Comparison of ENCODE assay signal across 7 cellular contexts in genomic region chr12:8001473-8001872, GRCh38. TPM values are rescaled to one million over a fixed set of nuclear protein-coding genes. Genes with fewer than 3 reads are reported as not detected.
A peak's percentile ranks its signal among the peaks of the same experiment; 100 is the strongest.
DNase-seq lines count a peak whose midpoint lies in the region; ATAC-seq, FAIRE-seq and TF ChIP-seq lines count a peak whose summit lies in the region.
"Not testable (repeated sequence)": the region's sequence is repeated elsewhere in the genome, so short reads cannot be mapped to it uniquely, and the experiment has no call there.

No MANE protein-coding gene starts in this region.

- CTCF ChIA-PET in activated CD4-positive, alpha-beta memory T cell treated with anti-CD3 and anti-CD28 coated beads for 36 hours (lab: Charles Lee) = not testable (repeated sequence)

- not testable (repeated sequence) for H3K27me3 ChIP-seq in GM23248 (replicated peaks; ENCODE audit: insufficient read depth); bronchial epithelial cell (ENCODE audit: control insufficient read depth, insufficient read depth, low read length)

- DNase-seq in GM23248 = peak; percentile 40
- DNase-seq in RKO (ENCODE audit: low spot score) = peak; percentile 39
- peak; percentile 50 for DNase-seq in activated CD4-positive, alpha-beta memory T cell treated with anti-CD3 and anti-CD28 coated beads for 36 hours
- DNase-seq in activated T-cell treated with anti-CD3 and anti-CD28 coated beads, Interleukin-2, amount 50 U/mL, for 72 hours = peak; percentile 27 to 29
- peak; percentile 38 for DNase-seq in bronchial epithelial cell (ENCODE audit: low read depth)
- DNase-seq in kidney tubule cell (ENCODE audit: low spot score) = peak; percentile 28
- not testable (repeated sequence) for DNase-seq in stimulated activated effector memory CD8-positive, alpha-beta T cell treated with anti-CD3 and anti-CD28 coated beads, Interleukin-12 subunit alpha, Interleukin-12 subunit beta, amount 100 ng/mL, for 72 hours (ENCODE audit: low spot score in 2 of 2)

- FAIRE-seq in bronchial epithelial cell (lab: Jason Lieb, UNC) = not testable (repeated sequence)

- not testable (repeated sequence) for H3K4me1 Mint-ChIP-seq in activated CD4-positive, alpha-beta memory T cell treated with anti-CD3 and anti-CD28 coated beads for 36 hours (ENCODE audit: low read depth)
- peaks cover 15% of the 10 kb centered on the region for H3K4me1 Mint-ChIP-seq in activated T-cell treated with anti-CD3 and anti-CD28 coated beads, Interleukin-2, amount 50 U/mL, for 72 hours (ENCODE audit: low read depth)
- H3K4me1 Mint-ChIP-seq in stimulated activated effector memory CD8-positive, alpha-beta T cell treated with anti-CD3 and anti-CD28 coated beads, Interleukin-12 subunit alpha, Interleukin-12 subunit beta, amount 100 ng/mL, for 72 hours = peaks cover 15% of the 10 kb centered on the region

- not testable (repeated sequence) for H3K4me3 Mint-ChIP-seq in activated CD4-positive, alpha-beta memory T cell treated with anti-CD3 and anti-CD28 coated beads for 36 hours; activated T-cell treated with anti-CD3 and anti-CD28 coated beads, Interleukin-2, amount 50 U/mL, for 72 hours
- peak overlapping the region; percentile 32 for H3K4me3 Mint-ChIP-seq in stimulated activated effector memory CD8-positive, alpha-beta T cell treated with anti-CD3 and anti-CD28 coated beads, Interleukin-12 subunit alpha, Interleukin-12 subunit beta, amount 100 ng/mL, for 72 hours

- not testable (repeated sequence) for H3K9me3 ChIP-seq in GM23248 (ENCODE audit: low read depth)

- H3K4me1 ChIP-seq in GM23248 (ENCODE audit: insufficient read depth) = not testable (repeated sequence)

- not testable (repeated sequence) for H3K27ac ChIP-seq in GM23248

- in situ Hi-C loops in GM23248 (cut with MboI) = not testable (repeated sequence)

- H3K36me3 ChIP-seq in GM23248 (ENCODE audit: low read depth); bronchial epithelial cell (ENCODE audit: control insufficient read depth, insufficient read depth, low read length): not testable (repeated sequence)

- not testable (repeated sequence) for H2AFZ ChIP-seq in GM23248

- H3K79me2 ChIP-seq in GM23248 (ENCODE audit: insufficient read depth) = not testable (repeated sequence)

- H3K27me3 Mint-ChIP-seq in activated CD4-positive, alpha-beta memory T cell treated with anti-CD3 and anti-CD28 coated beads for 36 hours; activated T-cell treated with anti-CD3 and anti-CD28 coated beads, Interleukin-2, amount 50 U/mL, for 72 hours (ENCODE audit: low read depth): not testable (repeated sequence)

- intact Hi-C loops in activated CD4-positive, alpha-beta memory T cell treated with anti-CD3 and anti-CD28 coated beads for 36 hours (cut with micrococcal nuclease) = loop anchor here (2.0 kb wide), 1 partner anchor 25 kb away; no protein-coding TSS in a partner anchor

- not testable (repeated sequence) for H4K20me1 ChIP-seq in GM23248 (ENCODE audit: insufficient read depth)

- not testable (repeated sequence) for TF ChIP-seq CTCF in bronchial epithelial cell (IDR thresholded peaks at IDR 0.05; ENCODE audit: insufficient read depth, low read length, severe bottlenecking)

- not testable (repeated sequence) for H3K9me2 ChIP-seq in GM23248 (ENCODE audit: insufficient read depth)

- not testable (repeated sequence) for H3K9ac ChIP-seq in GM23248

- POLR2A ChIA-PET in activated CD4-positive, alpha-beta memory T cell treated with anti-CD3 and anti-CD28 coated beads for 36 hours (lab: Charles Lee) = not testable (repeated sequence)

- not testable (repeated sequence) for H3K4me2 ChIP-seq in GM23248 (ENCODE audit: unreplicated experiment)

- not testable (repeated sequence) for H3K9me3 Mint-ChIP-seq in activated CD4-positive, alpha-beta memory T cell treated with anti-CD3 and anti-CD28 coated beads for 36 hours; activated T-cell treated with anti-CD3 and anti-CD28 coated beads, Interleukin-2, amount 50 U/mL, for 72 hours; stimulated activated effector memory CD8-positive, alpha-beta T cell treated with anti-CD3 and anti-CD28 coated beads, Interleukin-12 subunit alpha, Interleukin-12 subunit beta, amount 100 ng/mL, for 72 hours

- 53 to 63% methylated on average over 4 of the region's 4 CpGs for WGBS in GM23248 (ENCODE audit: low coverage in 1 of 2, low lambda C conversion rate in 2 of 2, missing lambda C conversion rate in 2 of 2), 2 experiments

- not testable (repeated sequence) for H3K36me3 Mint-ChIP-seq in activated CD4-positive, alpha-beta memory T cell treated with anti-CD3 and anti-CD28 coated beads for 36 hours; activated T-cell treated with anti-CD3 and anti-CD28 coated beads, Interleukin-2, amount 50 U/mL, for 72 hours (ENCODE audit: insufficient read depth in 2 of 2); stimulated activated effector memory CD8-positive, alpha-beta T cell treated with anti-CD3 and anti-CD28 coated beads, Interleukin-12 subunit alpha, Interleukin-12 subunit beta, amount 100 ng/mL, for 72 hours

- peak overlapping the region; percentile 1 for H3K27ac Mint-ChIP-seq in activated CD4-positive, alpha-beta memory T cell treated with anti-CD3 and anti-CD28 coated beads for 36 hours
- peak overlapping the region; percentile 40 for H3K27ac Mint-ChIP-seq in activated T-cell treated with anti-CD3 and anti-CD28 coated beads, Interleukin-2, amount 50 U/mL, for 72 hours
- peak overlapping the region; percentile 70 for H3K27ac Mint-ChIP-seq in stimulated activated effector memory CD8-positive, alpha-beta T cell treated with anti-CD3 and anti-CD28 coated beads, Interleukin-12 subunit alpha, Interleukin-12 subunit beta, amount 100 ng/mL, for 72 hours

- not testable (repeated sequence) for H3F3A ChIP-seq in GM23248 (ENCODE audit: insufficient read depth)

- ATAC-seq in activated T-cell treated with anti-CD3 and anti-CD28 coated beads, Interleukin-2, amount 50 U/mL, for 72 hours (replicated peaks in 1 of 2) = peak; percentile 81 to 97
- ATAC-seq in stimulated activated effector memory CD8-positive, alpha-beta T cell treated with anti-CD3 and anti-CD28 coated beads, Interleukin-12 subunit alpha, Interleukin-12 subunit beta, amount 100 ng/mL, for 72 hours = peak; percentile 99

- H3K4me3 ChIP-seq in GM23248; bronchial epithelial cell (ENCODE audit: low read depth, low read length): not testable (repeated sequence)

RNA-seq across cellular contexts. Expression of gene FOXJ2, which starts 31.0 kb away (rescaled TPM):
- 8.2 and 11.0 TPM in 2 replicates for total RNA-seq in GM23248 (2014; rRNA removed; shearing (Covaris generic))
- polyA plus RNA-seq in GM23248 (2016; fragmentation: Nextera tagmentation; extraction: Ambion mirVana) = 10.5 and 11.6 TPM in 2 replicates
- total RNA-seq in activated CD4-positive, alpha-beta memory T cell treated with anti-CD3 and anti-CD28 coated beads for 36 hours = 10 to 100 TPM; 16.7 to 17.1 TPM
- total RNA-seq in activated T-cell treated with anti-CD3 and anti-CD28 coated beads, Interleukin-2, amount 50 U/mL, for 72 hours = 10 to 100 TPM; 26.6 to 27.8 TPM
- 3.4 and 5.1 TPM in 2 replicates for total RNA-seq in bronchial epithelial cell

Comparison
In these comparisons a context has a peak if more than half of its experiments do, and no peak if none do; other contexts are left out.
1. H3K27ac Mint-ChIP-seq: peak in every context shown above with its lines; median percentile 70 in stimulated activated effector memory CD8-positive, alpha-beta T cell treated with anti-CD3 and anti-CD28 coated beads, Interleukin-12 subunit alpha, Interleukin-12 subunit beta, amount 100 ng/mL, for 72 hours; 40 in activated T-cell treated with anti-CD3 and anti-CD28 coated beads, Interleukin-2, amount 50 U/mL, for 72 hours; 1 in activated CD4-positive, alpha-beta memory T cell treated with anti-CD3 and anti-CD28 coated beads for 36 hours.